ENCODE assay signal across 20 cellular contexts in genomic region chr3:174951498-174951897, GRCh38.
DNase-seq lines count a peak whose midpoint lies in the region; ATAC-seq, FAIRE-seq and TF ChIP-seq lines count a peak whose summit lies in the region.
"Had no signal": no experiment of that assay in that cellular context is flagged by ENCODE, and none has a peak within 500 bp of the region (broad histone marks: within the 10 kb centered on the region; RNA-seq: fewer than 3 reads in every experiment).

No MANE protein-coding gene starts in this region.

- no peak for ATAC-seq in PC-3
- no peak for ATAC-seq in HG02678 (IDR thresholded peaks at IDR 0.05; ENCODE audit: unreplicated experiment)
- ATAC-seq in HG02852 (IDR thresholded peaks at IDR 0.05; ENCODE audit: unreplicated experiment), result no peak
- ATAC-seq: Panc1, Right ventricle myocardium inferior had no signal

- H3K4me1 ChIP-seq in PC-3 (ENCODE audit: insufficient read depth, low read length), result peaks cover 62% of the 10 kb centered on the region

- H3K36me3 ChIP-seq in PC-3 (ENCODE audit: low read depth, low read length), result no peaks in the 10 kb centered on the region

- POLR2A ChIA-PET in PC-3 (lab: Charles Lee; ENCODE audit: unreplicated experiment), result interaction anchor here (0.7 kb wide), 1 partner anchor 37 kb away, joined by 7 read pairs; no protein-coding TSS in a partner anchor

- TSS peak; percentile 89 for BruUV-seq in PC-3 (replicated peaks; lab: Mats Ljungman, UMichigan)

- DNase-seq in ELR (ENCODE audit: low read depth), result peak; percentile 14
- DNase-seq in PC-3, result no peak
- no peak for DNase-seq in osteocyte (ENCODE audit: extremely low spot score, unreplicated experiment)
- DNase-seq in activated CD4-positive, CD25-positive, alpha-beta regulatory T cell treated with anti-CD3 and anti-CD28 coated beads, Interleukin-2, amount 50 U/mL, for 72 hours, result no peak
- DNase-seq: Caco-2; CD4-positive, CD25-positive, alpha-beta regulatory T cell; DMS53; MV-4-11; NCI-H1417 treated with DMSO at 0.1 percent for 48 hours; NCI-H1930; NCI-H2171; NCI-H748 treated with DMSO at 0.1 percent for 48 hours; T-helper 1 cell had no signal

- peak overlapping the region; percentile 42 for H3K27ac ChIP-seq in PC-3 (ENCODE audit: low read length)
- H3K27ac ChIP-seq: SK-N-MC had no signal

- peak overlapping the region; percentile 90 for H3K27ac Mint-ChIP-seq in osteocyte (ENCODE audit: unreplicated experiment)
- H3K27ac Mint-ChIP-seq: B cell; CD4-positive, CD25-positive, alpha-beta regulatory T cell had no signal

- H3K27me3 Mint-ChIP-seq in osteocyte (ENCODE audit: unreplicated experiment), result no peaks in the 10 kb centered on the region
- H3K27me3 Mint-ChIP-seq: B cell; CD4-positive, CD25-positive, alpha-beta regulatory T cell had no signal

- H3K4me3 ChIP-seq in PC-3 (ENCODE audit: low read length), result no peak overlapping the region
- H3K4me3 ChIP-seq: SK-N-MC had no signal

- no peaks in the 10 kb centered on the region for H4K20me1 ChIP-seq in PC-3 (ENCODE audit: low read length)

- peaks cover 70% of the 10 kb centered on the region for H3K4me1 Mint-ChIP-seq in osteocyte (ENCODE audit: unreplicated experiment)
- H3K4me1 Mint-ChIP-seq: B cell; CD4-positive, CD25-positive, alpha-beta regulatory T cell had no signal

- CTCF ChIA-PET in PC-3 (lab: Charles Lee), result no interaction called here

- no peaks in the 10 kb centered on the region for H3K27me3 ChIP-seq in PC-3 (ENCODE audit: low read length)

- no peak overlapping the region for H2AFZ ChIP-seq in PC-3 (ENCODE audit: low read length)

- no peaks in the 10 kb centered on the region for H3K79me2 ChIP-seq in PC-3 (ENCODE audit: low read length)

- peak overlapping the region; percentile 34 for H3K4me2 ChIP-seq in PC-3 (ENCODE audit: low read length)

- H3K9me3 Mint-ChIP-seq in osteocyte (ENCODE audit: unreplicated experiment), result peaks cover 7% of the 10 kb centered on the region

- TF ChIP-seq CTCF in PC-3 (conservative IDR thresholded peaks at IDR 0.05; ENCODE audit: low read depth, low read length) (no peak), osteocyte (IDR thresholded peaks at IDR 0.05) (no peak)

- H3K9me2 ChIP-seq in PC-3 (replicated peaks; ENCODE audit: low read length), result no peaks in the 10 kb centered on the region

- FAIRE-seq in colon (lab: Jason Lieb, UNC), result peak; percentile 5

- intact Hi-C loops in PC-3 (cut with micrococcal nuclease), result loop anchor here (1.0 to 10.0 kb wide), 2 partner anchors 14 to 827 kb away; no protein-coding TSS in a partner anchor

- no peaks in the 10 kb centered on the region for H3K36me3 Mint-ChIP-seq in osteocyte (ENCODE audit: unreplicated experiment)
- H3K36me3 Mint-ChIP-seq: CD4-positive, CD25-positive, alpha-beta regulatory T cell had no signal

- H3K9me3 ChIP-seq in PC-3 (ENCODE audit: low read length), result no peaks in the 10 kb centered on the region

- H3K9ac ChIP-seq in PC-3 (ENCODE audit: low read length), result no peak overlapping the region

- no peak overlapping the region for H3K4me3 Mint-ChIP-seq in osteocyte (ENCODE audit: unreplicated experiment)
- H3K4me3 Mint-ChIP-seq: B cell; CD4-positive, CD25-positive, alpha-beta regulatory T cell had no signal

- H3F3A ChIP-seq in PC-3 (ENCODE audit: low read length, unreplicated experiment), result no peaks in the 10 kb centered on the region
